ENCODE assay signal across 26 cellular contexts in genomic region chr15:85004551-85004950, GRCh38. TPM values are rescaled to one million over a fixed set of nuclear protein-coding genes. Genes with fewer than 3 reads are reported as not detected.
A peak's percentile ranks its signal among the peaks of the same experiment; 100 is the strongest.
DNase-seq lines count a peak whose midpoint lies in the region; ATAC-seq and TF ChIP-seq lines count a peak whose summit lies in the region.
"Had no signal": no experiment of that assay in that cellular context is flagged by ENCODE, and none has a peak within 500 bp of the region (broad histone marks: within the 10 kb centered on the region; RNA-seq: fewer than 3 reads in every experiment).

No MANE protein-coding gene starts in this region.

- H3K27me3 Mint-ChIP-seq in naive thymus-derived CD4-positive, alpha-beta T cell, result no peaks in the 10 kb centered on the region
- H3K27me3 Mint-ChIP-seq: central memory CD8-positive, alpha-beta T cell; stimulated activated naive CD8-positive, alpha-beta T cell treated with anti-CD3 and anti-CD28 coated beads, Interleukin-15, Interleukin-2, amounts not matched to agents 100 ng/mL and 50 ng/mL, for 24 hours had no signal

- H3K9me3 ChIP-seq in BLaER1 (no peaks in the 10 kb centered on the region), OCI-LY3 (ENCODE audit: insufficient read depth, low read length) (no peaks in the 10 kb centered on the region), body of pancreas (no peaks in the 10 kb centered on the region)
- H3K9me3 ChIP-seq in naive thymus-derived CD4-positive, alpha-beta T cell (ENCODE audit: control insufficient read depth in 2 of 3, low read length in 3 of 3), result no peaks in the 10 kb centered on the region
- H3K9me3 ChIP-seq: right atrium auricular region, thoracic aorta, uterus had no signal

- TF ChIP-seq CTCF in HL-60 (IDR thresholded peaks at IDR 0.05; ENCODE audit: insufficient read depth, low read length) (no peak), OCI-LY3 (IDR thresholded peaks at IDR 0.05; ENCODE audit: low read depth, low read length) (no peak), body of pancreas (IDR thresholded peaks at IDR 0.05) (no peak)

- WGBS in body of pancreas, 2 donors, result 79 to 98% methylated on average over 3 of the region's 3 CpGs

- POLR2A ChIA-PET in naive thymus-derived CD4-positive, alpha-beta T cell (lab: Charles Lee), result interaction anchor here (3.1 kb wide), 1 partner anchor 16 kb away, joined by 8 read pairs; no protein-coding TSS in a partner anchor

- H3K4me1 ChIP-seq in BLaER1 (peaks cover 70% of the 10 kb centered on the region), OCI-LY3 (ENCODE audit: low read length) (peaks cover 49% of the 10 kb centered on the region), body of pancreas (peaks cover 56% of the 10 kb centered on the region)
- H3K4me1 ChIP-seq in naive thymus-derived CD4-positive, alpha-beta T cell (ENCODE audit: control insufficient read depth in 2 of 2, insufficient read depth in 2 of 2, low read length in 2 of 2), result peaks cover 3 to 11% of the 10 kb centered on the region in 2 donors
- H3K4me1 ChIP-seq: uterus had no signal

- H3K4me3 Mint-ChIP-seq in naive thymus-derived CD4-positive, alpha-beta T cell, result no peak overlapping the region
- H3K4me3 Mint-ChIP-seq: central memory CD8-positive, alpha-beta T cell; endodermal cell; stimulated activated naive CD8-positive, alpha-beta T cell treated with anti-CD3 and anti-CD28 coated beads, Interleukin-15, Interleukin-2, amounts not matched to agents 100 ng/mL and 50 ng/mL, for 24 hours had no signal

- peak overlapping the region; percentile 61 for H3K4me2 ChIP-seq in BLaER1
- H3K4me2 ChIP-seq in OCI-LY3 (ENCODE audit: low read length), result peak overlapping the region; percentile 52
- H3K4me2 ChIP-seq: smooth muscle cell had no signal

- H3K4me3 ChIP-seq in BLaER1 (no peak overlapping the region), HL-60 (replicated peaks; ENCODE audit: insufficient read depth, low read length) (no peak overlapping the region), OCI-LY3 (ENCODE audit: low read length) (no peak overlapping the region), body of pancreas (no peak overlapping the region)
- H3K4me3 ChIP-seq in naive thymus-derived CD4-positive, alpha-beta T cell (ENCODE audit: low read length), result no peak overlapping the region
- H3K4me3 ChIP-seq: right atrium auricular region, smooth muscle cell, thoracic aorta, uterus had no signal

- H2AFZ ChIP-seq in OCI-LY3 (ENCODE audit: low read depth, low read length), result no peak overlapping the region

- no peak overlapping the region for H3K27ac Mint-ChIP-seq in naive thymus-derived CD4-positive, alpha-beta T cell
- H3K27ac Mint-ChIP-seq: endodermal cell; stimulated activated naive CD8-positive, alpha-beta T cell treated with anti-CD3 and anti-CD28 coated beads, Interleukin-15, Interleukin-2, amounts not matched to agents 100 ng/mL and 50 ng/mL, for 24 hours had no signal

- H3K36me3 ChIP-seq in BLaER1 (no peaks in the 10 kb centered on the region), OCI-LY3 (replicated peaks; ENCODE audit: low read depth, low read length) (no peaks in the 10 kb centered on the region), body of pancreas (replicated peaks in 1 of 2; ENCODE audit: insufficient read depth in 1 of 2, low read depth in 2 of 2) (no peaks in the 10 kb centered on the region)
- no peaks in the 10 kb centered on the region for H3K36me3 ChIP-seq in naive thymus-derived CD4-positive, alpha-beta T cell (ENCODE audit: control insufficient read depth in 2 of 3, insufficient read depth in 3 of 3, low read length in 3 of 3)
- H3K36me3 ChIP-seq: right atrium auricular region, thoracic aorta, uterus had no signal

- TF ChIP-seq POLR2A in body of pancreas (IDR thresholded peaks at IDR 0.05), result no peak

- no peak overlapping the region for H3K9ac ChIP-seq in BLaER1
- H3K9ac ChIP-seq in OCI-LY3 (ENCODE audit: low read length), result no peak overlapping the region

- peak; percentile 39 for ATAC-seq in naive thymus-derived CD4-positive, alpha-beta T cell
- ATAC-seq in body of pancreas, result no peak
- ATAC-seq in activated CD4-positive, CD25-positive, alpha-beta regulatory T cell treated with anti-CD3 and anti-CD28 coated beads, Interleukin-2, amount 50 U/mL, for 24 hours, result no peak
- ATAC-seq: left ventricle myocardium superior had no signal

- H3K79me2 ChIP-seq in OCI-LY3 (ENCODE audit: low read length), result peaks cover 50% of the 10 kb centered on the region

- H3K4me1 Mint-ChIP-seq in naive thymus-derived CD4-positive, alpha-beta T cell, result peaks cover 19 to 87% (median 71%) of the 10 kb centered on the region in 7 donors

- peak in 1 of 2 experiments; percentile 18 for DNase-seq in HL-60 (ENCODE audit: low read depth in 1 of 2, low spot score in 1 of 2)
- no peak for DNase-seq in naive thymus-derived CD4-positive, alpha-beta T cell
- no peak for DNase-seq in DMS 273 treated with DMSO at 0.1 percent for 48 hours (lab: John Stamatoyannopoulos, UW)
- DNase-seq in body of pancreas, result no peak
- no peak for DNase-seq in kidney tubule cell (ENCODE audit: low spot score)
- DNase-seq: activated CD4-positive, alpha-beta T cell treated with anti-CD3 and anti-CD28 coated beads, Interleukin-2, amount 50 U/mL, for 48 hours; activated naive CD4-positive, alpha-beta T cell treated with Interleukin-2 at 50 U/mL for 16 hours; DMS153; endodermal cell; islet precursor cell; left ventricle myocardium superior; NCI-H1436; NCI-H2107; NCI-H345; NCI-H69; posterior cingulate gyrus; stimulated activated CD4-positive, alpha-beta T cell treated with anti-CD3 and anti-CD28 coated beads, Interleukin-1b, Interleukin-23, amount 100 ng/mL, for 48 hours; uterus had no signal

- no peaks in the 10 kb centered on the region for H3K27me3 ChIP-seq in BLaER1
- no peaks in the 10 kb centered on the region for H3K27me3 ChIP-seq in HL-60 (ENCODE audit: insufficient read depth, poor library complexity, severe bottlenecking)
- no peaks in the 10 kb centered on the region for H3K27me3 ChIP-seq in OCI-LY3 (ENCODE audit: low read depth, low read length)
- no peaks in the 10 kb centered on the region for H3K27me3 ChIP-seq in naive thymus-derived CD4-positive, alpha-beta T cell (ENCODE audit: control insufficient read depth in 2 of 2, insufficient read depth in 2 of 2, low read length in 2 of 2)
- H3K27me3 ChIP-seq in body of pancreas, result no peaks in the 10 kb centered on the region
- H3K27me3 ChIP-seq: right atrium auricular region, uterus had no signal

- H4K20me1 ChIP-seq in BLaER1 (peaks cover 5% of the 10 kb centered on the region; the same call in 1 of the 2 replicates), OCI-LY3 (ENCODE audit: insufficient read depth, low read length) (peaks cover 54% of the 10 kb centered on the region)

- intact Hi-C loops in naive thymus-derived CD4-positive, alpha-beta T cell (cut with micrococcal nuclease), result no loop called here
- intact Hi-C loops in body of pancreas (cut with DNase I), result no loop called here

- no peaks in the 10 kb centered on the region for H3K9me3 Mint-ChIP-seq in naive thymus-derived CD4-positive, alpha-beta T cell
- H3K9me3 Mint-ChIP-seq: central memory CD8-positive, alpha-beta T cell; endodermal cell; stimulated activated naive CD8-positive, alpha-beta T cell treated with anti-CD3 and anti-CD28 coated beads, Interleukin-15, Interleukin-2, amounts not matched to agents 100 ng/mL and 50 ng/mL, for 24 hours had no signal

- no peak overlapping the region for H3K27ac ChIP-seq in BLaER1
- peak overlapping the region; percentile 44 for H3K27ac ChIP-seq in HL-60 (replicated peaks)
- H3K27ac ChIP-seq in OCI-LY3 (ENCODE audit: low read length), result no peak overlapping the region
- H3K27ac ChIP-seq in naive thymus-derived CD4-positive, alpha-beta T cell (ENCODE audit: low read depth, low read length), result no peak overlapping the region
- peak overlapping the region in 1 of 4 donors; percentile 60 for H3K27ac ChIP-seq in body of pancreas
- H3K27ac ChIP-seq: right atrium auricular region, thoracic aorta, uterus had no signal

- H3K36me3 Mint-ChIP-seq in naive thymus-derived CD4-positive, alpha-beta T cell, result peaks cover 0 to 9% (median 0%) of the 10 kb centered on the region in 5 donors

- CTCF ChIA-PET in naive thymus-derived CD4-positive, alpha-beta T cell (lab: Charles Lee), result interaction anchor here (1.2 to 2.1 kb wide), 2 partner anchors 16 to 25 kb away, joined by 3 to 6 read pairs; no protein-coding TSS in a partner anchor

RNA-seq across cellular contexts. Expression of gene PDE8A, which starts 22.9 kb away (rescaled TPM):
- total RNA-seq in naive thymus-derived CD4-positive, alpha-beta T cell, result 10 to 100 TPM; 17.4 to 43.3 (median 33.8) TPM
- 1 to 10 TPM; 1.7 to 4.3 TPM for polyA plus RNA-seq in naive thymus-derived CD4-positive, alpha-beta T cell
- 10 to 100 TPM; 34.2 to 50.1 TPM for total RNA-seq in body of pancreas
